1 cellular context compared by ENCODE assay signal in genomic region chr6:139247618-139248017, GRCh38.
TF ChIP-seq lines count a peak whose summit lies in the region.

No MANE protein-coding gene starts in this region.

TF ChIP-seq in endothelial cell of umbilical vein, 7 proteins besides CTCF, POLR2A, EP300 and RAD21:
- no peak for TF ChIP-seq EZH2 (IDR thresholded peaks at IDR 0.05; ENCODE audit: borderline replicate concordance, low read depth, low read length, severe bottlenecking)
- no peak for TF ChIP-seq MAX (IDR thresholded peaks at IDR 0.05; ENCODE audit: insufficient read depth, insufficient read length)
- TF ChIP-seq JUN (IDR thresholded peaks at IDR 0.05; ENCODE audit: borderline replicate concordance, insufficient read depth, insufficient read length, low read depth), result no peak
- TF ChIP-seq MYC (IDR thresholded peaks at IDR 0.05; ENCODE audit: low read depth, low read length), result no peak
- no peak for TF ChIP-seq GATA2 (IDR thresholded peaks at IDR 0.05; ENCODE audit: insufficient read depth, insufficient read length, low read depth, low read length)
- TF ChIP-seq FOS (IDR thresholded peaks at IDR 0.05; ENCODE audit: borderline replicate concordance, insufficient read depth, low read length), result no peak
- TF ChIP-seq POLR2AphosphoS5 (IDR thresholded peaks at IDR 0.05; ENCODE audit: insufficient read depth, low read depth, low read length), result no peak
